2 cellular contexts compared by ENCODE assay signal in the genomic region with DNA sequence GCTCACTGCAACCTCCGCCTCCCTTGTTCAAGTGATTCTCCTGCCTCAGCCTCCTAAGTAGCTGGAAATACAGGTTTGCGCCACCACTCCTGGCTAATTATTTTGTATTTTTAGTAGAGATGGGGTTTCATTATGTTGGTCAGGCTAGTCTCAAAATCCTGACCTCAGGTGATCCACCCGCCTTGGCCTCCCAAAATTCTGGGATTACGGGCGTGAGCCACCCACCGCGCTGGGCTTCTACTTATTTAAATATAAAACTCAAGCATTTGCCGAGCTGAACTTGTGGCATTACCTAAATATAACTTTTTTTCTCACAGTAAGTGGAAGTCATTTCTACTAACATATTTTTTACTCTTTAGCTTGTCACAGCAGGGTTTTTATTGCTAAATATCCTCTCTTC.
"Had no signal": no experiment of that assay in that cellular context is flagged by ENCODE, and none has a peak within 500 bp of the region (broad histone marks: within the 10 kb centered on the region; RNA-seq: fewer than 3 reads in every experiment).

No MANE protein-coding gene starts in this region.

- DNase-seq: GDM1, GF-D8 had no signal
